Comparison of ENCODE assay signal across 1 cellular context in the genomic region with DNA sequence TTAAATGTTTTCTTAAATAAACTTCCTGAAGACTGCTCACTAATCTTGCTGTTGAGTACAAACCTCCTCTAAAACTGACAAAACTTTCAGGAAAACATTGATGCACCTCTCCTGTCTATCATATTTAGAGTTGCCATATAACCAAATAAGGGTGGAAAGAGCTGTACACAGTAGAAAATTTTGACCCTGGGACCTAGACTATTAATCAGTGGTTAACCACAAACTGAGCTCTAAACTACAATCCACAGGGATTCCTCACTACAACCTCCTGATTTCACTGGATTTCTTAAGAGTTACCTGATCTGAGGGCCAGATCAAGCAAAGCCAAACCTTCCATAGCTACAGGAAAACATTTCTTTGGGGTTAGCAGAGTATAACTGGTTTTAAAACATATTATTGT.
A peak's percentile ranks its signal among the peaks of the same experiment; 100 is the strongest.
TF ChIP-seq lines count a peak whose summit lies in the region.

No MANE protein-coding gene starts in this region.

TF ChIP-seq in HCT116, 20 proteins besides CTCF, POLR2A, EP300 and RAD21 (continued from another document):
- TF ChIP-seq, protein P1, sequence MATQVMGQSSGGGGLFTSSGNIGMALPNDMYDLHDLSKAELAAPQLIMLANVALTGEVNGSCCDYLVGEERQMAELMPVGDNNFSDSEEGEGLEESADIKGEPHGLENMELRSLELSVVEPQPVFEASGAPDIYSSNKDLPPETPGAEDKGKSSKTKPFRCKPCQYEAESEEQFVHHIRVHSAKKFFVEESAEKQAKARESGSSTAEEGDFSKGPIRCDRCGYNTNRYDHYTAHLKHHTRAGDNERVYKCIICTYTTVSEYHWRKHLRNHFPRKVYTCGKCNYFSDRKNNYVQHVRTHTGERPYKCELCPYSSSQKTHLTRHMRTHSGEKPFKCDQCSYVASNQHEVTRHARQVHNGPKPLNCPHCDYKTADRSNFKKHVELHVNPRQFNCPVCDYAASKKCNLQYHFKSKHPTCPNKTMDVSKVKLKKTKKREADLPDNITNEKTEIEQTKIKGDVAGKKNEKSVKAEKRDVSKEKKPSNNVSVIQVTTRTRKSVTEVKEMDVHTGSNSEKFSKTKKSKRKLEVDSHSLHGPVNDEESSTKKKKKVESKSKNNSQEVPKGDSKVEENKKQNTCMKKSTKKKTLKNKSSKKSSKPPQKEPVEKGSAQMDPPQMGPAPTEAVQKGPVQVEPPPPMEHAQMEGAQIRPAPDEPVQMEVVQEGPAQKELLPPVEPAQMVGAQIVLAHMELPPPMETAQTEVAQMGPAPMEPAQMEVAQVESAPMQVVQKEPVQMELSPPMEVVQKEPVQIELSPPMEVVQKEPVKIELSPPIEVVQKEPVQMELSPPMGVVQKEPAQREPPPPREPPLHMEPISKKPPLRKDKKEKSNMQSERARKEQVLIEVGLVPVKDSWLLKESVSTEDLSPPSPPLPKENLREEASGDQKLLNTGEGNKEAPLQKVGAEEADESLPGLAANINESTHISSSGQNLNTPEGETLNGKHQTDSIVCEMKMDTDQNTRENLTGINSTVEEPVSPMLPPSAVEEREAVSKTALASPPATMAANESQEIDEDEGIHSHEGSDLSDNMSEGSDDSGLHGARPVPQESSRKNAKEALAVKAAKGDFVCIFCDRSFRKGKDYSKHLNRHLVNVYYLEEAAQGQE (IDR thresholded peaks at IDR 0.05; ENCODE audit: low read depth), result no peak
- TF ChIP-seq EZH2phosphoT487 (IDR thresholded peaks at IDR 0.05; ENCODE audit: borderline replicate concordance), result no peak
- TF ChIP-seq, protein P2, sequence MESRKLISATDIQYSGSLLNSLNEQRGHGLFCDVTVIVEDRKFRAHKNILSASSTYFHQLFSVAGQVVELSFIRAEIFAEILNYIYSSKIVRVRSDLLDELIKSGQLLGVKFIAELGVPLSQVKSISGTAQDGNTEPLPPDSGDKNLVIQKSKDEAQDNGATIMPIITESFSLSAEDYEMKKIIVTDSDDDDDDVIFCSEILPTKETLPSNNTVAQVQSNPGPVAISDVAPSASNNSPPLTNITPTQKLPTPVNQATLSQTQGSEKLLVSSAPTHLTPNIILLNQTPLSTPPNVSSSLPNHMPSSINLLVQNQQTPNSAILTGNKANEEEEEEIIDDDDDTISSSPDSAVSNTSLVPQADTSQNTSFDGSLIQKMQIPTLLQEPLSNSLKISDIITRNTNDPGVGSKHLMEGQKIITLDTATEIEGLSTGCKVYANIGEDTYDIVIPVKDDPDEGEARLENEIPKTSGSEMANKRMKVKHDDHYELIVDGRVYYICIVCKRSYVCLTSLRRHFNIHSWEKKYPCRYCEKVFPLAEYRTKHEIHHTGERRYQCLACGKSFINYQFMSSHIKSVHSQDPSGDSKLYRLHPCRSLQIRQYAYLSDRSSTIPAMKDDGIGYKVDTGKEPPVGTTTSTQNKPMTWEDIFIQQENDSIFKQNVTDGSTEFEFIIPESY (IDR thresholded peaks at IDR 0.05; ENCODE audit: extremely low read depth, insufficient replicate concordance, low read length), result no peak
- TF ChIP-seq SP1 (IDR thresholded peaks at IDR 0.05; ENCODE audit: low read depth), result peak; percentile 60; the same call in 1 of the 2 replicates
- TF ChIP-seq FOSL1 (IDR thresholded peaks at IDR 0.05; ENCODE audit: low read depth), result peak; percentile 59
- TF ChIP-seq EZH2 (IDR thresholded peaks at IDR 0.05), result no peak
- TF ChIP-seq, protein P3, sequence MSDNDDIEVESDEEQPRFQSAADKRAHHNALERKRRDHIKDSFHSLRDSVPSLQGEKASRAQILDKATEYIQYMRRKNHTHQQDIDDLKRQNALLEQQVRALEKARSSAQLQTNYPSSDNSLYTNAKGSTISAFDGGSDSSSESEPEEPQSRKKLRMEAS (IDR thresholded peaks at IDR 0.05), result no peak
- no peak for TF ChIP-seq YY1 (IDR thresholded peaks at IDR 0.05; ENCODE audit: extremely low read depth, insufficient replicate concordance, low read depth, low read length)
- peak; percentile 83 for TF ChIP-seq CEBPB (IDR thresholded peaks at IDR 0.05; ENCODE audit: low read depth)
- TF ChIP-seq SIN3A (IDR thresholded peaks at IDR 0.05; ENCODE audit: low read depth), result no peak
- no peak for TF ChIP-seq ELF1 (IDR thresholded peaks at IDR 0.05; ENCODE audit: borderline replicate concordance, low read depth)
